Comparison of ENCODE assay signal across 8 cellular contexts in the genomic region with DNA sequence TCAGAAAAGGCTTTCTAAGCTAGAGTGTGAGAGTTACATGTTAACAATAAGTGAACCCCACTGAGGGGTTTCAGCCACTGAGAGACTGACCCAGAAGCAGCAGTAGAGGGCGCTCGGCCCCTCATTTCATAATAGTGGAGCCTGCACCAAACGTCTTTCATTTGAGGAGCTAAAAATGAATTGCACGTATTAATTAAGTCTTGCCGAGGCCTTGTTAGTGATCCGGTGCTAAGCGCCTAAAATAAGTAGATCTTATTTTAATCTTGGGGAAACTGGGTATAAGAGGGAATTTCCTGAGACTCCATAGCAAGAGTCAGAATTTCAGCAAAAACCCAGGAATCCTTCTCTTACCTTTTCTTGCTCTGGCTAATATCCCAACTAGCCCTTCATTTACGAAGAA.
DNase-seq lines count a peak whose midpoint lies in the region; ATAC-seq, FAIRE-seq and TF ChIP-seq lines count a peak whose summit lies in the region.

No MANE protein-coding gene starts in this region.

- H3K4me3 ChIP-seq in dorsolateral prefrontal cortex (peak overlapping the region in 46 of 59 donors; percentile 1 to 59 (median 28)), lower lobe of right lung (no peak overlapping the region)

- FAIRE-seq in GM12891 (lab: Jason Lieb, UNC), result no peak

- H3K27ac ChIP-seq in dorsolateral prefrontal cortex (peak overlapping the region in 15 of 59 donors; percentile 6 to 56 (median 21)), lower lobe of right lung (no peak overlapping the region)

- H3K36me3 ChIP-seq in lower lobe of right lung, result no peaks in the 10 kb centered on the region

- no peak for TF ChIP-seq POLR2A in GM12891 (IDR thresholded peaks at IDR 0.05; ENCODE audit: low read depth, low read length)

- H3K9me3 ChIP-seq in lower lobe of right lung, result no peaks in the 10 kb centered on the region

- intact Hi-C loops in dorsolateral prefrontal cortex (cut with DNase I), result loop anchor here (10.0 kb wide), 1 partner anchor 1074 kb away; no protein-coding TSS in a partner anchor
- intact Hi-C loops in lower lobe of right lung (cut with DNase I), result no loop called here

- ATAC-seq in HG03280 (IDR thresholded peaks at IDR 0.05; ENCODE audit: unreplicated experiment) (peak; percentile 51), lower lobe of right lung (peak; percentile 82 to 83), GM19035 (IDR thresholded peaks at IDR 0.05; ENCODE audit: unreplicated experiment) (no peak)

- DNase-seq in GM12891 (ENCODE audit: insufficient read length, low spot score) (peak; percentile 30), NCI-H524 (lab: John Stamatoyannopoulos, UW) (peak; percentile 42 to 85), dorsolateral prefrontal cortex (peak in 9 of 10 donors; percentile 43 to 82 (median 73)), lower lobe of right lung (peak; percentile 65)
- peak; percentile 38 to 57 for DNase-seq in activated CD4-positive, alpha-beta T cell treated with anti-CD3 and anti-CD28 coated beads, Interleukin-2, amount 50 U/mL, for 4 hours
- peak; percentile 5 to 22 for DNase-seq in stimulated activated CD8-positive, alpha-beta memory T cell treated with anti-CD3 and anti-CD28 coated beads, Interleukin-15, amount 100 ng/mL, for 4 hours (ENCODE audit: low read depth in 2 of 2)

- TF ChIP-seq CTCF in dorsolateral prefrontal cortex (IDR thresholded peaks at IDR 0.05 in 54 of 56, conservative IDR thresholded peaks at IDR 0.05 in 2 of 56; ENCODE audit: low read depth in 1 of 56, partially characterized antibody in 56 of 56) (peak; percentile 63 to 93 (median 84)), lower lobe of right lung (IDR thresholded peaks at IDR 0.05) (peak; percentile 83)

- H3K4me1 ChIP-seq in lower lobe of right lung, result peaks cover 9% of the 10 kb centered on the region

- H3K27me3 ChIP-seq in dorsolateral prefrontal cortex (no peaks in the 10 kb centered on the region), lower lobe of right lung (ENCODE audit: low read depth) (no peaks in the 10 kb centered on the region)

TF ChIP-seq in GM12891, 5 proteins besides CTCF, POLR2A, EP300 and RAD21:
- no peak for TF ChIP-seq POLR2AphosphoS5 (IDR thresholded peaks at IDR 0.05; ENCODE audit: low read depth, low read length)
- TF ChIP-seq PAX5 (IDR thresholded peaks at IDR 0.05; ENCODE audit: insufficient read depth, low read length, severe bottlenecking), result no peak
- TF ChIP-seq TAF1 (IDR thresholded peaks at IDR 0.05; ENCODE audit: low read depth, low read length), result no peak
- no peak for TF ChIP-seq POU2F2 (IDR thresholded peaks at IDR 0.05; ENCODE audit: low read depth, low read length)
- no peak for TF ChIP-seq SPI1 (IDR thresholded peaks at IDR 0.05; ENCODE audit: low read depth, low read length)
TF ChIP-seq in GM12891: peak in this region for 0.

Comparison
In these comparisons a context has a peak if more than half of its experiments do, and no peak if none do; other contexts are left out.
1. DNase-seq: peak in every context shown above with its lines; median percentile 73 in dorsolateral prefrontal cortex; 65 in lower lobe of right lung; 64 in NCI-H524; 48 in activated CD4-positive, alpha-beta T cell treated with anti-CD3 and anti-CD28 coated beads, Interleukin-2, amount 50 U/mL, for 4 hours; 30 in GM12891; 14 in stimulated activated CD8-positive, alpha-beta memory T cell treated with anti-CD3 and anti-CD28 coated beads, Interleukin-15, amount 100 ng/mL, for 4 hours.